8 cellular contexts compared by ENCODE assay signal in the genomic region with DNA sequence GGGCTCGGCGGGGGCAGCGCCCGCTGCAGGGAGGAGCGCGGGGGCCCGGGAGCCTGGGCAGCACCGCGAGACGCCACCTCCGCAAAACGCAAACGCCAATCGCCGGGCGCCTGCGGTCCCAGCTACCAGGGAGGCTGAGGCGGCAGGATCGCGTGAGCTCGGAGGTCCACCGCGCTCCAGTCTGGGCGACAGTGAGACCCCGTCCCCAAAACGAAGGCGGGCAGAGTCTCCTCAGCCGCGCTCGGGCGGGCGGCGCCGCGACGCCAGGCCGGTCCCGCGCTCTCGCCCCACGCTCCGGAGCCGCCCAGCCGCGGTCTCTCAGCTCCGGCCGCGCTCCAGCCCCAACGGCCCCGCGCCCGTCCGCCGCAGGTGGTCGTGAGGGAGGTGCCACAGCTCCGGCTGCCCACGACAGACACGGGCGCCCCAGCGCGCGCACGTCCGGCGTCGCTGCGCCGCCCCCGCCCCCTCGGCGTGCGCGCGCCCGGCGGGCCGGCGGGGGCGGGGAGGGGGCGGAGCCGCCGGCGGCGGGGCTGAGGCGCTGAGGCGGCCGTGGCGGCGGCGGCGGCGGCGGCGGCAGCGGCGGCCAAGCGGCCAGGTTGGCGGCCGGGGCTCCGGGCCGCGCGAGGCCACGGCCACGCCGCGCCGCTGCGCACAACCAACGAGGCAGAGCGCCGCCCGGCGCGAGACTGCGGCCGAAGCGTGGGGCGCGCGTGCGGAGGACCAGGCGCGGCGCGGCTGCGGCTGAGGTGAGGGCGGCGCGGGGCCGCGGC. TPM values are rescaled to one million over a fixed set of nuclear protein-coding genes. Genes with fewer than 3 reads are reported as not detected.
A peak's percentile ranks its signal among the peaks of the same experiment; 100 is the strongest.
DNase-seq lines count a peak whose midpoint lies in the region; ATAC-seq and TF ChIP-seq lines count a peak whose summit lies in the region.

A gene with protein sequence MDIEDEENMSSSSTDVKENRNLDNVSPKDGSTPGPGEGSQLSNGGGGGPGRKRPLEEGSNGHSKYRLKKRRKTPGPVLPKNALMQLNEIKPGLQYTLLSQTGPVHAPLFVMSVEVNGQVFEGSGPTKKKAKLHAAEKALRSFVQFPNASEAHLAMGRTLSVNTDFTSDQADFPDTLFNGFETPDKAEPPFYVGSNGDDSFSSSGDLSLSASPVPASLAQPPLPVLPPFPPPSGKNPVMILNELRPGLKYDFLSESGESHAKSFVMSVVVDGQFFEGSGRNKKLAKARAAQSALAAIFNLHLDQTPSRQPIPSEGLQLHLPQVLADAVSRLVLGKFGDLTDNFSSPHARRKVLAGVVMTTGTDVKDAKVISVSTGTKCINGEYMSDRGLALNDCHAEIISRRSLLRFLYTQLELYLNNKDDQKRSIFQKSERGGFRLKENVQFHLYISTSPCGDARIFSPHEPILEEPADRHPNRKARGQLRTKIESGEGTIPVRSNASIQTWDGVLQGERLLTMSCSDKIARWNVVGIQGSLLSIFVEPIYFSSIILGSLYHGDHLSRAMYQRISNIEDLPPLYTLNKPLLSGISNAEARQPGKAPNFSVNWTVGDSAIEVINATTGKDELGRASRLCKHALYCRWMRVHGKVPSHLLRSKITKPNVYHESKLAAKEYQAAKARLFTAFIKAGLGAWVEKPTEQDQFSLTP (plus strand): TSS at position 533 of the 770 bp plus-strand sequence. CDS start 97,077 bp downstream, outside the sequence.

- ATAC-seq in GM19372 (IDR thresholded peaks at IDR 0.05; ENCODE audit: low read depth, unreplicated experiment) (peak; percentile 64), gastrocnemius medialis (peak; percentile 80 to 85)

- H3K9me3 ChIP-seq in iPS-15b (ENCODE audit: control insufficient read depth, insufficient read depth, low read length) (no peaks in the 10 kb centered on the region), gastrocnemius medialis (no peaks in the 10 kb centered on the region)

- H3K27ac Mint-ChIP-seq in CD14-positive monocyte (peak within 1 kb of the TSS in 5 of 7 donors; percentile 53 to 75 (median 67)), brain (peak within 1 kb of the TSS; percentile 95 to 98 (median 96))

- H3K9me3 Mint-ChIP-seq in CD14-positive monocyte (peaks cover 0 to 8% (median 2%) of the 10 kb centered on the region in 7 donors), brain (no peaks in the 10 kb centered on the region)

- H3K4me3 Mint-ChIP-seq in CD14-positive monocyte, result peak within 1 kb of the TSS; percentile 89 to 92
- H3K4me3 Mint-ChIP-seq in brain, result peak within 1 kb of the TSS; percentile 94 to 99 (median 95)

- intact Hi-C loops in CD14-positive monocyte (cut with micrococcal nuclease) (loop anchor here in 1 of 2 donors (10.0 kb wide), 1 partner anchor 51 kb away; no protein-coding TSS in a partner anchor), gastrocnemius medialis (cut with DNase I; ENCODE audit: low total_unique reads) (loop anchor here (2.0 to 5.0 kb wide), 4 partner anchors 29 to 202 kb away; a partner anchor contains a TSS)

- no peak for TF ChIP-seq CTCF in CD14-positive monocyte (IDR thresholded peaks at IDR 0.05)
- peak; percentile 3; the same call in 1 of the 2 replicates for TF ChIP-seq CTCF in LNCaP clone FGC (IDR thresholded peaks at IDR 0.05; ENCODE audit: control insufficient read depth, extremely low read depth, insufficient read depth)
- TF ChIP-seq CTCF in brain (conservative IDR thresholded peaks at IDR 0.05), result no peak
- TF ChIP-seq CTCF in gastrocnemius medialis (IDR thresholded peaks at IDR 0.05 in 4 of 5, conservative IDR thresholded peaks at IDR 0.05 in 1 of 5), result no peak

- peaks cover 30% of the 10 kb centered on the region for H3K4me1 Mint-ChIP-seq in CD14-positive monocyte
- H3K4me1 Mint-ChIP-seq in brain, result peaks cover 28% of the 10 kb centered on the region

- H3K4me1 ChIP-seq in iPS-15b (ENCODE audit: control insufficient read depth, insufficient read depth, low read length) (peaks cover 3% of the 10 kb centered on the region), gastrocnemius medialis (peaks cover 33 to 40% of the 10 kb centered on the region in 2 donors)

- DNase-seq in CD14-positive monocyte (ENCODE audit: low spot score) (no peak), LNCaP clone FGC (ENCODE audit: low read depth) (no peak), UCSD-AML1 (lab: John Stamatoyannopoulos, UW; ENCODE audit: unreplicated experiment) (peak; percentile 63), gastrocnemius medialis (peak in 1 of 2 donors; percentile 51), GOT3 (lab: John Stamatoyannopoulos, UW) (no peak)

- in situ Hi-C loops in gastrocnemius medialis (cut with MboI; ENCODE audit: low sequenced_read_pairs in 4 of 4), result loop anchor here in 1 of 4 donors (10.0 kb wide), 1 partner anchor 51 kb away; no protein-coding TSS in a partner anchor

- peaks cover 4% of the 10 kb centered on the region for H3K36me3 ChIP-seq in iPS-15b (ENCODE audit: control insufficient read depth, insufficient read depth, low read length)
- no peaks in the 10 kb centered on the region for H3K36me3 ChIP-seq in gastrocnemius medialis

- TF ChIP-seq POLR2A in gastrocnemius medialis (IDR thresholded peaks at IDR 0.05), result peak; percentile 89 to 90

- H3K36me3 Mint-ChIP-seq in CD14-positive monocyte, result peaks cover 14% of the 10 kb centered on the region in 2 donors
- no peaks in the 10 kb centered on the region for H3K36me3 Mint-ChIP-seq in brain

- peaks cover 18 to 31% (median 28%) of the 10 kb centered on the region in 3 donors for H3K27me3 Mint-ChIP-seq in CD14-positive monocyte (ENCODE audit: low read depth in 3 of 3)
- H3K27me3 Mint-ChIP-seq in brain, result peaks cover 24% of the 10 kb centered on the region

- H3K4me3 ChIP-seq in LNCaP clone FGC (ENCODE audit: low read depth, low read length) (peak within 1 kb of the TSS; percentile 62), iPS-15b (ENCODE audit: low read depth, low read length) (peak within 1 kb of the TSS; percentile 70), gastrocnemius medialis (peak within 1 kb of the TSS; percentile 72 to 90 (median 80))

- H3K9ac ChIP-seq in iPS-15b (ENCODE audit: low read depth, low read length), result peak within 1 kb of the TSS; percentile 24

- peak within 1 kb of the TSS; percentile 84 to 95 (median 91) for H3K27ac ChIP-seq in gastrocnemius medialis

- peaks cover 13% of the 10 kb centered on the region for H3K27me3 ChIP-seq in iPS-15b (ENCODE audit: control insufficient read depth, insufficient read depth, low read length)
- H3K27me3 ChIP-seq in gastrocnemius medialis, result no peaks in the 10 kb centered on the region

RNA-seq across cellular contexts. Expression of the gene that starts here (rescaled TPM):
- polyA plus RNA-seq in CD14-positive monocyte (1 to 10 TPM in 1 of 2 donors, under 1 TPM in 1; 0.40 to 1.0 TPM), brain (ENCODE audit: insufficient read depth, low read depth, low replicate concordance) (10.9 TPM)
- total RNA-seq in gastrocnemius medialis, result 10 to 100 TPM in 1 of 4 donors, 1 to 10 TPM in 3; 5.9 to 11.5 (median 6.9) TPM
